In genomic region chr14:68404652-68405183, GRCh38 we compare ENCODE assay signal across 1 cellular context.
A peak's percentile ranks its signal among the peaks of the same experiment; 100 is the strongest.
TF ChIP-seq lines count a peak whose summit lies in the region.

No MANE protein-coding gene starts in this region.

TF ChIP-seq in K562, 482 proteins besides CTCF, POLR2A, EP300 and RAD21 (continued from another document):
- TF ChIP-seq ZBTB5 (IDR thresholded peaks at IDR 0.05) = no peak
- TF ChIP-seq PTBP1 (IDR thresholded peaks at IDR 0.05; ENCODE audit: low read depth, low read length) = no peak
- no peak for TF ChIP-seq PTRF (tag; IDR thresholded peaks at IDR 0.05)
- TF ChIP-seq TOE1 (IDR thresholded peaks at IDR 0.05; ENCODE audit: borderline replicate concordance) = no peak
- TF ChIP-seq TOE1 (CRISPR knock-in tag; IDR thresholded peaks at IDR 0.05; ENCODE audit: borderline replicate concordance, low read depth) = no peak
- peak; percentile 69 for TF ChIP-seq CXXC5 (CRISPR knock-in tag; IDR thresholded peaks at IDR 0.05)
- TF ChIP-seq JUND (IDR thresholded peaks at IDR 0.05; ENCODE audit: borderline replicate concordance, low read depth, low read length) = peak; percentile 18; the same call in 1 of the 2 replicates
- no peak; the same call in 2 of the 3 replicates for TF ChIP-seq JUND (tag; IDR thresholded peaks at IDR 0.05; ENCODE audit: borderline replicate concordance, low read depth, low read length)
- TF ChIP-seq MEIS2 (IDR thresholded peaks at IDR 0.05; ENCODE audit: partially characterized antibody) = peak; percentile 78
- TF ChIP-seq NFIC (IDR thresholded peaks at IDR 0.05) = no peak
- no peak for TF ChIP-seq SIRT6 (IDR thresholded peaks at IDR 0.05; ENCODE audit: low read depth, low read length)
- no peak for TF ChIP-seq BCLAF1 (IDR thresholded peaks at IDR 0.05; ENCODE audit: borderline replicate concordance in 1 of 2, control insufficient read depth in 1 of 2, low read depth in 2 of 2, low read length in 1 of 2)
- TF ChIP-seq MTA2 (IDR thresholded peaks at IDR 0.05; ENCODE audit: low read depth) = no peak
- TF ChIP-seq TCF7L2 (IDR thresholded peaks at IDR 0.05; ENCODE audit: low read depth, low read length) = no peak
- peak; percentile 68 for TF ChIP-seq CBFA2T3 (IDR thresholded peaks at IDR 0.05)
- no peak for TF ChIP-seq NR2C2 (CRISPR knock-in tag; IDR thresholded peaks at IDR 0.05)
- TF ChIP-seq NR2C2 (tag; IDR thresholded peaks at IDR 0.05) = 0 out of 2 replicates have a peak, but pooled peaks have one; percentile 25
- no peak for TF ChIP-seq NKRF (IDR thresholded peaks at IDR 0.05; ENCODE audit: borderline replicate concordance)
- TF ChIP-seq ZNF263 (CRISPR knock-in tag; IDR thresholded peaks at IDR 0.05; ENCODE audit: borderline replicate concordance) = no peak
TF ChIP-seq in K562: peak in this region for 18.
